Comparison of ENCODE assay signal across 8 cellular contexts in the genomic region with DNA sequence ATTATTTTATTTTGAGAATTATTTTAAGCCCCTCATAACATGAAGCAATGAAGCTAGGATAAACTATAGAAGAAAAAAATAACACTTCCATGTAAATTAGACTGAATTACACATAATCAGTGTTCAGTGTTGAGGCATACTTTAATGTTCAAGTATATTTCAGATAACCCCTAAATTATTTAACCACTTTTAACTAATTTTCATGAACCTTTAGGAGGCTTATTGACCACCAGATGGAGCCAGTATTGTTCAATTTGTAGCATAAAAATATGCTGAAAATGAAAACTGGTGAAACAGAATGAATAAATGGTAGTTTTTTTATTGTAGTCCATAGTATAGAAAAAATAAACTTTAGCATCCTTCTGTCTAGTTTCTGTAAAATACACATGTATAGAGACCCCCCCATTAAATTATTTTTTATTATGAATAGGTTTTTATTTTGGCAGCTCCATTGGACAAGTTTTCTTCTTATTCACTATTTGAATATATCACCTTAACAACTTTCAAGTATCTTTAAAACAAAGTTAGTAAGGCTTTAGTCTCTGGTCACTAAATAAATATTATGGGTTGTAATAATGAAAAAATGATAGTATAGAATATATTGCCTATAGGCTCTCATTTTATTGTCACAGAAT.
DNase-seq lines count a peak whose midpoint lies in the region; ATAC-seq, FAIRE-seq and TF ChIP-seq lines count a peak whose summit lies in the region.

No MANE protein-coding gene starts in this region.

- peaks cover 5% of the 10 kb centered on the region for H3K9me3 Mint-ChIP-seq in type B pancreatic cell

- H3K36me3 Mint-ChIP-seq in type B pancreatic cell, result peaks cover 11% of the 10 kb centered on the region

- peak; percentile 68 for TF ChIP-seq CTCF in cardiac muscle cell (IDR thresholded peaks at IDR 0.05; ENCODE audit: low read depth, low read length)
- TF ChIP-seq CTCF in Peyer's patch (IDR thresholded peaks at IDR 0.05), result peak; percentile 6 to 49 (median 39)
- TF ChIP-seq CTCF in foreskin keratinocyte (conservative IDR thresholded peaks at IDR 0.05), result peak; percentile 78
- TF ChIP-seq CTCF in type B pancreatic cell (conservative IDR thresholded peaks at IDR 0.05), result peak; percentile 77
- TF ChIP-seq CTCF in omental fat pad (IDR thresholded peaks at IDR 0.05), result no peak

- intact Hi-C loops in left cardiac atrium (cut with DNase I), result loop anchor here in 1 of 2 donors (5.0 to 10.0 kb wide), 2 partner anchors 144 to 523 kb away; partner anchors contain the start of gene ADAMTS6

- peaks cover 4% of the 10 kb centered on the region for H3K4me1 Mint-ChIP-seq in type B pancreatic cell (ENCODE audit: unreplicated experiment)

- H3K27me3 Mint-ChIP-seq in type B pancreatic cell, result no peaks in the 10 kb centered on the region

- no peak overlapping the region for H3K4me3 ChIP-seq in cardiac muscle cell
- no peak overlapping the region for H3K4me3 ChIP-seq in Peyer's patch

- no peak for FAIRE-seq in urothelium cell line (lab: Jason Lieb, UNC)

- no peak overlapping the region for H3K27ac ChIP-seq in cardiac muscle cell
- H3K27ac ChIP-seq in Peyer's patch, result no peak overlapping the region
- no peak overlapping the region for H3K27ac ChIP-seq in foreskin keratinocyte

- H3K27me3 ChIP-seq in cardiac muscle cell, result no peaks in the 10 kb centered on the region
- H3K27me3 ChIP-seq in Peyer's patch, result no peaks in the 10 kb centered on the region
- H3K27me3 ChIP-seq in foreskin keratinocyte, result no peaks in the 10 kb centered on the region

- no peaks in the 10 kb centered on the region for H3K9me3 ChIP-seq in cardiac muscle cell (ENCODE audit: low read depth)
- H3K9me3 ChIP-seq in Peyer's patch, result peaks cover 0 to 6% (median 0%) of the 10 kb centered on the region in 4 donors

- DNase-seq in cardiac muscle cell (ENCODE audit: low read depth in 1 of 2, low spot score in 1 of 2) (peak; percentile 8 to 71), left cardiac atrium (no peak), Peyer's patch (no peak), foreskin keratinocyte (peak in 1 of 2 donors; percentile 27), type B pancreatic cell (ENCODE audit: extremely low spot score, unreplicated experiment) (no peak), omental fat pad (ENCODE audit: low spot score) (no peak), urothelium cell line (ENCODE audit: low spot score) (no peak)
- no peak for DNase-seq in activated T-cell treated with anti-CD3 and anti-CD28 coated beads, Interleukin-2, amount 50 U/mL, for 1 hour

- no peak overlapping the region for H3K4me3 Mint-ChIP-seq in type B pancreatic cell

- TF ChIP-seq POLR2A in Peyer's patch (IDR thresholded peaks at IDR 0.05), result no peak

- H3K4me1 ChIP-seq in cardiac muscle cell (ENCODE audit: low read depth) (no peaks in the 10 kb centered on the region), Peyer's patch (no peaks in the 10 kb centered on the region), foreskin keratinocyte (no peaks in the 10 kb centered on the region)

- no peak overlapping the region for H3K27ac Mint-ChIP-seq in type B pancreatic cell

- no peak for ATAC-seq in left cardiac atrium
- ATAC-seq in foreskin keratinocyte, result no peak
- no peak for ATAC-seq in omental fat pad (ENCODE audit: low FRiP score)

- H3K36me3 ChIP-seq in cardiac muscle cell (no peaks in the 10 kb centered on the region), Peyer's patch (no peaks in the 10 kb centered on the region)

Comparison
In these comparisons a context has a peak if more than half of its experiments do, and no peak if none do; other contexts are left out.
1. DNase-seq: peak in cardiac muscle cell (2 of 2); none in left cardiac atrium (single experiment), Peyer's patch (0 of 3), type B pancreatic cell (single experiment), omental fat pad (single experiment), activated T-cell treated with anti-CD3 and anti-CD28 coated beads, Interleukin-2, amount 50 U/mL, for 1 hour (single experiment) and urothelium cell line (single experiment).
2. CTCF ChIP-seq: peak in cardiac muscle cell (single experiment), Peyer's patch (6 of 6), foreskin keratinocyte (single experiment) and type B pancreatic cell (single experiment); none in omental fat pad (0 of 3).